1 cellular context compared by ENCODE assay signal in the genomic region with DNA sequence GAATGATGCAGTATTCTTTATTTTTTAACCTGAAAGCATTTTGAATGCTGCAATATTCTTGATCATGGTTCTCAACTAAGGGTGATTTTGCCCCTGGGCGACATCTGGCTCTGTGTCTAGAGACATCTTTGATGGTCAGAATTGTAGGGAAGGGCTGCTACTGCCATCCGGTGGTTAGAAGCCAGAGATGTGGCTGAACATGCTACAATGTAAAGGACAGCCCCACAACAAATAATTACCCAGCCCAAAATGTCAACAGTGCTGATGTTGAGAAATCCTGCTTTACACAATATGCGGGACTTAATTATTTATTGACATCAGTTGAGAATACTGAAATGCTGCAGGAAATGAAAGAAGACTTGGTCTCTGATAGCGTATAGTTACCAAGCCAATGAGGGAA.
TF ChIP-seq lines count a peak whose summit lies in the region.

No MANE protein-coding gene starts in this region.

TF ChIP-seq in HepG2, 621 proteins besides CTCF, POLR2A, EP300 and RAD21 (continued from another document and continues in another):
- TF ChIP-seq, protein P1, sequence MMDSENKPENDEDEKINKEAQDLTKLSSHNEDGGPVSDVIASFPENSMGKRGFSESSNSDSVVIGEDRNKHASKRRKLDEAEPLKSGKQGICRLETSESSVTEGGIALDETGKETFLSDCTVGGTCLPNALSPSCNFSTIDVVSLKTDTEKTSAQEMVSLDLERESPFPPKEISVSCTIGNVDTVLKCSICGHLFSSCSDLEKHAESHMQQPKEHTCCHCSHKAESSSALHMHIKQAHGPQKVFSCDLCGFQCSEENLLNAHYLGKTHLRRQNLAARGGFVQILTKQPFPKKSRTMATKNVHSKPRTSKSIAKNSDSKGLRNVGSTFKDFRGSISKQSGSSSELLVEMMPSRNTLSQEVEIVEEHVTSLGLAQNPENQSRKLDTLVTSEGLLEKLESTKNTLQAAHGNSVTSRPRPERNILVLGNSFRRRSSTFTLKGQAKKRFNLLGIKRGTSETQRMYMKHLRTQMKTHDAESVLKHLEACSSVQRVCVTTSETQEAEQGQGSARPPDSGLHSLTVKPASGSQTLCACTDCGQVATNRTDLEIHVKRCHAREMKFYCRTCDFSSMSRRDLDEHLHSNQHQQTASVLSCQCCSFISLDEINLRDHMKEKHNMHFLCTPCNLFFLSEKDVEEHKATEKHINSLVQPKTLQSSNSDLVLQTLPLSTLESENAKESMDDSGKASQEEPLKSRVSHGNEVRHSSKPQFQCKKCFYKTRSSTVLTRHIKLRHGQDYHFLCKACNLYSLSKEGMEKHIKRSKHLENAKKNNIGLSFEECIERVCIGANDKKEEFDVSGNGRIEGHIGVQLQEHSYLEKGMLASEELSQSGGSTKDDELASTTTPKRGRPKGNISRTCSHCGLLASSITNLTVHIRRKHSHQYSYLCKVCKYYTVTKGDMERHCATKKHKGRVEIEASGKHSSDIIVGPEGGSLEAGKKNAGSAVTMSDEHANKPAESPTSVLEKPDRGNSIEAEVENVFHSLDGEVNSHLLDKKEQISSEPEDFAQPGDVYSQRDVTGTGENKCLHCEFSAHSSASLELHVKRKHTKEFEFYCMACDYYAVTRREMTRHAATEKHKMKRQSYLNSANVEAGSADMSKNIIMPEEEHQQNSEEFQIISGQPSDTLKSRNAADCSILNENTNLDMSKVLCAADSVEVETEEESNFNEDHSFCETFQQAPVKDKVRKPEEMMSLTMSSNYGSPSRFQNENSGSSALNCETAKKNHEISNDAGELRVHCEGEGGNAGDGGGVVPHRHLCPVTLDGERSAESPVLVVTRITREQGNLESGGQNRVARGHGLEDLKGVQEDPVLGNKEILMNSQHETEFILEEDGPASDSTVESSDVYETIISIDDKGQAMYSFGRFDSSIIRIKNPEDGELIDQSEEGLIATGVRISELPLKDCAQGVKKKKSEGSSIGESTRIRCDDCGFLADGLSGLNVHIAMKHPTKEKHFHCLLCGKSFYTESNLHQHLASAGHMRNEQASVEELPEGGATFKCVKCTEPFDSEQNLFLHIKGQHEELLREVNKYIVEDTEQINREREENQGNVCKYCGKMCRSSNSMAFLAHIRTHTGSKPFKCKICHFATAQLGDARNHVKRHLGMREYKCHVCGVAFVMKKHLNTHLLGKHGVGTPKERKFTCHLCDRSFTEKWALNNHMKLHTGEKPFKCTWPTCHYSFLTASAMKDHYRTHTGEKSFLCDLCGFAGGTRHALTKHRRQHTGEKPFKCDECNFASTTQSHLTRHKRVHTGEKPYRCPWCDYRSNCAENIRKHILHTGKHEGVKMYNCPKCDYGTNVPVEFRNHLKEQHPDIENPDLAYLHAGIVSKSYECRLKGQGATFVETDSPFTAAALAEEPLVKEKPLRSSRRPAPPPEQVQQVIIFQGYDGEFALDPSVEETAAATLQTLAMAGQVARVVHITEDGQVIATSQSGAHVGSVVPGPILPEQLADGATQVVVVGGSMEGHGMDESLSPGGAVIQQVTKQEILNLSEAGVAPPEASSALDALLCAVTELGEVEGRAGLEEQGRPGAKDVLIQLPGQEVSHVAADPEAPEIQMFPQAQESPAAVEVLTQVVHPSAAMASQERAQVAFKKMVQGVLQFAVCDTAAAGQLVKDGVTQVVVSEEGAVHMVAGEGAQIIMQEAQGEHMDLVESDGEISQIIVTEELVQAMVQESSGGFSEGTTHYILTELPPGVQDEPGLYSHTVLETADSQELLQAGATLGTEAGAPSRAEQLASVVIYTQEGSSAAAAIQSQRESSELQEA (CRISPR knock-in tag; IDR thresholded peaks at IDR 0.05; ENCODE audit: not compliant biosample characterization): no peak
- TF ChIP-seq, protein P2, sequence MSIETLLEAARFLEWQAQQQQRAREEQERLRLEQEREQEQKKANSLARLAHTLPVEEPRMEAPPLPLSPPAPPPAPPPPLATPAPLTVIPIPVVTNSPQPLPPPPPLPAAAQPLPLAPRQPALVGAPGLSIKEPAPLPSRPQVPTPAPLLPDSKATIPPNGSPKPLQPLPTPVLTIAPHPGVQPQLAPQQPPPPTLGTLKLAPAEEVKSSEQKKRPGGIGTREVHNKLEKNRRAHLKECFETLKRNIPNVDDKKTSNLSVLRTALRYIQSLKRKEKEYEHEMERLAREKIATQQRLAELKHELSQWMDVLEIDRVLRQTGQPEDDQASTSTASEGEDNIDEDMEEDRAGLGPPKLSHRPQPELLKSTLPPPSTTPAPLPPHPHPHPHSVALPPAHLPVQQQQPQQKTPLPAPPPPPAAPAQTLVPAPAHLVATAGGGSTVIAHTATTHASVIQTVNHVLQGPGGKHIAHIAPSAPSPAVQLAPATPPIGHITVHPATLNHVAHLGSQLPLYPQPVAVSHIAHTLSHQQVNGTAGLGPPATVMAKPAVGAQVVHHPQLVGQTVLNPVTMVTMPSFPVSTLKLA (IDR thresholded peaks at IDR 0.05): no peak
- TF ChIP-seq ZNF30 (CRISPR knock-in tag; IDR thresholded peaks at IDR 0.05) (no peak), ZBTB3 (CRISPR knock-in tag; IDR thresholded peaks at IDR 0.05; ENCODE audit: borderline replicate concordance, low read depth) (no peak), HNRNPL (IDR thresholded peaks at IDR 0.05; ENCODE audit: low read depth, low read length) (no peak), ZNF121 (CRISPR knock-in tag; IDR thresholded peaks at IDR 0.05) (no peak), PHF8 (CRISPR knock-in tag; IDR thresholded peaks at IDR 0.05) (no peak), STAG1 (CRISPR knock-in tag; IDR thresholded peaks at IDR 0.05) (peak; percentile 35; the same call in 1 of the 2 replicates), ZFP36 (IDR thresholded peaks at IDR 0.05; ENCODE audit: borderline replicate concordance, low read depth, low read length, partially characterized antibody) (no peak), FOXP1 (IDR thresholded peaks at IDR 0.05) (no peak), FOXP1 (CRISPR knock-in tag; IDR thresholded peaks at IDR 0.05) (peak; percentile 45; the same call in 1 of the 2 replicates), ZNF101 (CRISPR knock-in tag; IDR thresholded peaks at IDR 0.05; ENCODE audit: borderline replicate concordance, low read depth) (no peak), KDM5B (CRISPR knock-in tag; IDR thresholded peaks at IDR 0.05; ENCODE audit: borderline replicate concordance) (no peak), YY1 (IDR thresholded peaks at IDR 0.05; ENCODE audit: insufficient read depth, insufficient replicate concordance, low read depth, low read length) (no peak), PHF21A (CRISPR knock-in tag; IDR thresholded peaks at IDR 0.05) (no peak)
- TF ChIP-seq, protein P3, sequence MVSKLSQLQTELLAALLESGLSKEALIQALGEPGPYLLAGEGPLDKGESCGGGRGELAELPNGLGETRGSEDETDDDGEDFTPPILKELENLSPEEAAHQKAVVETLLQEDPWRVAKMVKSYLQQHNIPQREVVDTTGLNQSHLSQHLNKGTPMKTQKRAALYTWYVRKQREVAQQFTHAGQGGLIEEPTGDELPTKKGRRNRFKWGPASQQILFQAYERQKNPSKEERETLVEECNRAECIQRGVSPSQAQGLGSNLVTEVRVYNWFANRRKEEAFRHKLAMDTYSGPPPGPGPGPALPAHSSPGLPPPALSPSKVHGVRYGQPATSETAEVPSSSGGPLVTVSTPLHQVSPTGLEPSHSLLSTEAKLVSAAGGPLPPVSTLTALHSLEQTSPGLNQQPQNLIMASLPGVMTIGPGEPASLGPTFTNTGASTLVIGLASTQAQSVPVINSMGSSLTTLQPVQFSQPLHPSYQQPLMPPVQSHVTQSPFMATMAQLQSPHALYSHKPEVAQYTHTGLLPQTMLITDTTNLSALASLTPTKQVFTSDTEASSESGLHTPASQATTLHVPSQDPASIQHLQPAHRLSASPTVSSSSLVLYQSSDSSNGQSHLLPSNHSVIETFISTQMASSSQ (IDR thresholded peaks at IDR 0.05; ENCODE audit: low read depth): no peak
- TF ChIP-seq, protein P3 (CRISPR knock-in tag; IDR thresholded peaks at IDR 0.05; ENCODE audit: borderline replicate concordance): no peak
- TF ChIP-seq, protein P4, sequence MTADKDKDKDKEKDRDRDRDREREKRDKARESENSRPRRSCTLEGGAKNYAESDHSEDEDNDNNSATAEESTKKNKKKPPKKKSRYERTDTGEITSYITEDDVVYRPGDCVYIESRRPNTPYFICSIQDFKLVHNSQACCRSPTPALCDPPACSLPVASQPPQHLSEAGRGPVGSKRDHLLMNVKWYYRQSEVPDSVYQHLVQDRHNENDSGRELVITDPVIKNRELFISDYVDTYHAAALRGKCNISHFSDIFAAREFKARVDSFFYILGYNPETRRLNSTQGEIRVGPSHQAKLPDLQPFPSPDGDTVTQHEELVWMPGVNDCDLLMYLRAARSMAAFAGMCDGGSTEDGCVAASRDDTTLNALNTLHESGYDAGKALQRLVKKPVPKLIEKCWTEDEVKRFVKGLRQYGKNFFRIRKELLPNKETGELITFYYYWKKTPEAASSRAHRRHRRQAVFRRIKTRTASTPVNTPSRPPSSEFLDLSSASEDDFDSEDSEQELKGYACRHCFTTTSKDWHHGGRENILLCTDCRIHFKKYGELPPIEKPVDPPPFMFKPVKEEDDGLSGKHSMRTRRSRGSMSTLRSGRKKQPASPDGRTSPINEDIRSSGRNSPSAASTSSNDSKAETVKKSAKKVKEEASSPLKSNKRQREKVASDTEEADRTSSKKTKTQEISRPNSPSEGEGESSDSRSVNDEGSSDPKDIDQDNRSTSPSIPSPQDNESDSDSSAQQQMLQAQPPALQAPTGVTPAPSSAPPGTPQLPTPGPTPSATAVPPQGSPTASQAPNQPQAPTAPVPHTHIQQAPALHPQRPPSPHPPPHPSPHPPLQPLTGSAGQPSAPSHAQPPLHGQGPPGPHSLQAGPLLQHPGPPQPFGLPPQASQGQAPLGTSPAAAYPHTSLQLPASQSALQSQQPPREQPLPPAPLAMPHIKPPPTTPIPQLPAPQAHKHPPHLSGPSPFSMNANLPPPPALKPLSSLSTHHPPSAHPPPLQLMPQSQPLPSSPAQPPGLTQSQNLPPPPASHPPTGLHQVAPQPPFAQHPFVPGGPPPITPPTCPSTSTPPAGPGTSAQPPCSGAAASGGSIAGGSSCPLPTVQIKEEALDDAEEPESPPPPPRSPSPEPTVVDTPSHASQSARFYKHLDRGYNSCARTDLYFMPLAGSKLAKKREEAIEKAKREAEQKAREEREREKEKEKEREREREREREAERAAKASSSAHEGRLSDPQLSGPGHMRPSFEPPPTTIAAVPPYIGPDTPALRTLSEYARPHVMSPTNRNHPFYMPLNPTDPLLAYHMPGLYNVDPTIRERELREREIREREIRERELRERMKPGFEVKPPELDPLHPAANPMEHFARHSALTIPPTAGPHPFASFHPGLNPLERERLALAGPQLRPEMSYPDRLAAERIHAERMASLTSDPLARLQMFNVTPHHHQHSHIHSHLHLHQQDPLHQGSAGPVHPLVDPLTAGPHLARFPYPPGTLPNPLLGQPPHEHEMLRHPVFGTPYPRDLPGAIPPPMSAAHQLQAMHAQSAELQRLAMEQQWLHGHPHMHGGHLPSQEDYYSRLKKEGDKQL (CRISPR knock-in tag; IDR thresholded peaks at IDR 0.05; ENCODE audit: low read depth): no peak
- TF ChIP-seq, protein P5, sequence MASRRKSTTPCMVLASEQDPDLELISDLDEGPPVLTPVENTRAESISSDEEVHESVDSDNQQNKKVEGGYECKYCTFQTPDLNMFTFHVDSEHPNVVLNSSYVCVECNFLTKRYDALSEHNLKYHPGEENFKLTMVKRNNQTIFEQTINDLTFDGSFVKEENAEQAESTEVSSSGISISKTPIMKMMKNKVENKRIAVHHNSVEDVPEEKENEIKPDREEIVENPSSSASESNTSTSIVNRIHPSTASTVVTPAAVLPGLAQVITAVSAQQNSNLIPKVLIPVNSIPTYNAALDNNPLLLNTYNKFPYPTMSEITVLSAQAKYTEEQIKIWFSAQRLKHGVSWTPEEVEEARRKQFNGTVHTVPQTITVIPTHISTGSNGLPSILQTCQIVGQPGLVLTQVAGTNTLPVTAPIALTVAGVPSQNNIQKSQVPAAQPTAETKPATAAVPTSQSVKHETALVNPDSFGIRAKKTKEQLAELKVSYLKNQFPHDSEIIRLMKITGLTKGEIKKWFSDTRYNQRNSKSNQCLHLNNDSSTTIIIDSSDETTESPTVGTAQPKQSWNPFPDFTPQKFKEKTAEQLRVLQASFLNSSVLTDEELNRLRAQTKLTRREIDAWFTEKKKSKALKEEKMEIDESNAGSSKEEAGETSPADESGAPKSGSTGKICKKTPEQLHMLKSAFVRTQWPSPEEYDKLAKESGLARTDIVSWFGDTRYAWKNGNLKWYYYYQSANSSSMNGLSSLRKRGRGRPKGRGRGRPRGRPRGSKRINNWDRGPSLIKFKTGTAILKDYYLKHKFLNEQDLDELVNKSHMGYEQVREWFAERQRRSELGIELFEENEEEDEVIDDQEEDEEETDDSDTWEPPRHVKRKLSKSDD (CRISPR knock-in tag; IDR thresholded peaks at IDR 0.05; ENCODE audit: low read depth): no peak
